ENCODE assay signal across 9 cellular contexts in genomic region chr3:143081844-143082778, GRCh38. TPM values are rescaled to one million over a fixed set of nuclear protein-coding genes. Genes with fewer than 3 reads are reported as not detected.
DNase-seq lines count a peak whose midpoint lies in the region; ATAC-seq and TF ChIP-seq lines count a peak whose summit lies in the region.
"Had no signal": no experiment of that assay in that cellular context is flagged by ENCODE, and none has a peak within 500 bp of the region (broad histone marks: within the 10 kb centered on the region; RNA-seq: fewer than 3 reads in every experiment).

No MANE protein-coding gene starts in this region.

- no peak for TF ChIP-seq CTCF in GM13977 (IDR thresholded peaks at IDR 0.05; ENCODE audit: extremely low read depth, insufficient read depth, missing control alignments)
- TF ChIP-seq CTCF in sigmoid colon (IDR thresholded peaks at IDR 0.05): no peak

- H3K9me3 ChIP-seq in sigmoid colon: no peaks in the 10 kb centered on the region

- no peaks in the 10 kb centered on the region for H3K4me1 ChIP-seq in sigmoid colon

- H3K9me3 Mint-ChIP-seq in activated naive CD4-positive, alpha-beta T cell treated with anti-CD3 and anti-CD28 coated beads, Interleukin-2, amount 10 ng/mL, durations not matched to agents 7 days and 5 days: peaks cover 5% of the 10 kb centered on the region
- H3K9me3 Mint-ChIP-seq: dendritic cell treated with granulocyte-macrophage colony-stimulating factor and Interleukin-4, amounts not matched to agents 40 ng/mL and 50 ng/mL, for 4 days had no signal

- H3K4me1 Mint-ChIP-seq in activated naive CD4-positive, alpha-beta T cell treated with anti-CD3 and anti-CD28 coated beads, Interleukin-2, amount 10 ng/mL, durations not matched to agents 7 days and 5 days: peaks cover 8% of the 10 kb centered on the region

- no peak for TF ChIP-seq POLR2A in sigmoid colon (IDR thresholded peaks at IDR 0.05)

- no peak overlapping the region for H3K4me3 Mint-ChIP-seq in activated naive CD4-positive, alpha-beta T cell treated with anti-CD3 and anti-CD28 coated beads, Interleukin-2, amount 10 ng/mL, durations not matched to agents 7 days and 5 days
- H3K4me3 Mint-ChIP-seq: dendritic cell treated with granulocyte-macrophage colony-stimulating factor and Interleukin-4, amounts not matched to agents 40 ng/mL and 50 ng/mL, for 4 days had no signal

- no peak overlapping the region for H3K4me3 ChIP-seq in sigmoid colon

- no peaks in the 10 kb centered on the region for H3K36me3 Mint-ChIP-seq in activated naive CD4-positive, alpha-beta T cell treated with anti-CD3 and anti-CD28 coated beads, Interleukin-2, amount 10 ng/mL, durations not matched to agents 7 days and 5 days

- WGBS in sigmoid colon, 2 donors: 78 to 82% methylated on average over 19 of the region's 19 CpGs

- ATAC-seq in GM19468 (IDR thresholded peaks at IDR 0.05; ENCODE audit: extremely low read depth, unreplicated experiment) (peak; percentile 71), HG03342 (IDR thresholded peaks at IDR 0.05; ENCODE audit: unreplicated experiment) (peak; percentile 77)

- H3K27me3 Mint-ChIP-seq in activated naive CD4-positive, alpha-beta T cell treated with anti-CD3 and anti-CD28 coated beads, Interleukin-2, amount 10 ng/mL, durations not matched to agents 7 days and 5 days: peaks cover 3% of the 10 kb centered on the region

- H3K27me3 ChIP-seq in sigmoid colon: no peaks in the 10 kb centered on the region

- TF ChIP-seq EP300 in sigmoid colon (IDR thresholded peaks at IDR 0.05): no peak

- in situ Hi-C loops in GM13977 (cut with MboI; ENCODE audit: low pct_unique_long_range_greater_than_20kb, low sequenced_read_pairs, unreplicated experiment): no loop called here

- CTCF ChIA-PET in activated naive CD4-positive, alpha-beta T cell treated with anti-CD3 and anti-CD28 coated beads, Interleukin-2, amount 10 ng/mL, durations not matched to agents 7 days and 5 days (lab: Charles Lee): interaction anchor here (1.2 kb wide), 1 partner anchor 14 kb away, joined by 4 read pairs; no protein-coding TSS in a partner anchor

- H3K27ac ChIP-seq in sigmoid colon: no peak overlapping the region

- H3K27ac Mint-ChIP-seq in activated naive CD4-positive, alpha-beta T cell treated with anti-CD3 and anti-CD28 coated beads, Interleukin-2, amount 10 ng/mL, durations not matched to agents 7 days and 5 days: peak overlapping the region; percentile 43
- H3K27ac Mint-ChIP-seq: dendritic cell treated with granulocyte-macrophage colony-stimulating factor and Interleukin-4, amounts not matched to agents 40 ng/mL and 50 ng/mL, for 4 days had no signal

- intact Hi-C loops in sigmoid colon (cut with DNase I): no loop called here

- no peaks in the 10 kb centered on the region for H3K36me3 ChIP-seq in sigmoid colon

- DNase-seq in GM13977 (ENCODE audit: low spot score) (peak; percentile 76), sigmoid colon (no peak), HCEC 1CT (no peak), C1 segment of cervical spinal cord (lab: John Stamatoyannopoulos, UW) (no peak), NCI-H1105 treated with DMSO at 0.1 percent for 48 hours (lab: John Stamatoyannopoulos, UW) (no peak)
- DNase-seq in activated naive CD4-positive, alpha-beta T cell treated with anti-CD3 and anti-CD28 coated beads, Interleukin-2, amount 10 ng/mL, durations not matched to agents 7 days and 5 days: no peak

RNA-seq across cellular contexts. Expression of gene CHST2, which starts 37.5 kb away (rescaled TPM):
- 1 to 10 TPM; 1.8 to 4.4 (median 3.6) TPM for total RNA-seq in sigmoid colon
- polyA plus RNA-seq in sigmoid colon: 1 to 10 TPM in 1 of 3 donors, under 1 TPM in 2; 0.60 to 4.5 (median 0.92) TPM
